In the genomic region with DNA sequence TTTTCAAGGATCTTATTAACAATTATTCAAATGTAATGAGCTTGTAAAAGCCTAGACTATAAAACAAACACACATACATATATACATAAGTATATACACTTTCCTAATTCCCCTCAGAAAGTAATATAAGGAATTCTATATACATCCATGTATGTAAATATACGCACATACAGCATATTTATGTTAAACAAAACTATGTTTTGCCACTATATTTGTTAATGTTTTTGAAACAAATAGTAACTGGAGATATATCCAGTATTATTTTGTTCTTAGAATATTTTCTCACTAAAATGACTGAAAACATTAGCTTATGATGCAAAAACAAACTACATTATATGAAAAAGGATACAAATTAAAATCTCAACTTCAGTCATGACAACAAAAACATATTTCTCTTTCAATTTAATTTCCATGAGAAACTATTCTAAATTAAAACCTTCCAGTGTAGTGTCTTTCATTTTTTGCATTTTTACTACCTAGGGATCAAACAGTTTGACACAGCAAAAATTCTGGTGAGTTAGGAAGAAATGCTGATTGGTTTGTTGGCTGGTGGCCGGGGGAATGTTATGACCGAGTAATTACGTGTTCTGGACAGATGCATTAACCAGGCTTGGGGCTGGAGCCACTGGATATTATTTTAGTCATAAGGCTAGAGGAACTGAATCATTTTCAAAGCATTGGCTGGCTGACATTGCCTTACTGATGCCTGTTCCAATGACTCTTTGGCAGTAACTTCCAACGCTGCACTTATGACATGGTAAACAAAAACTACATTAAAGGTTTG, we compare ENCODE assay signal across 1 cellular context.
TF ChIP-seq lines count a peak whose summit lies in the region.

No MANE protein-coding gene starts in this region.

TF ChIP-seq in WTC11, 78 proteins besides CTCF, POLR2A, EP300 and RAD21 (continued from another document):
- TF ChIP-seq, protein P1, sequence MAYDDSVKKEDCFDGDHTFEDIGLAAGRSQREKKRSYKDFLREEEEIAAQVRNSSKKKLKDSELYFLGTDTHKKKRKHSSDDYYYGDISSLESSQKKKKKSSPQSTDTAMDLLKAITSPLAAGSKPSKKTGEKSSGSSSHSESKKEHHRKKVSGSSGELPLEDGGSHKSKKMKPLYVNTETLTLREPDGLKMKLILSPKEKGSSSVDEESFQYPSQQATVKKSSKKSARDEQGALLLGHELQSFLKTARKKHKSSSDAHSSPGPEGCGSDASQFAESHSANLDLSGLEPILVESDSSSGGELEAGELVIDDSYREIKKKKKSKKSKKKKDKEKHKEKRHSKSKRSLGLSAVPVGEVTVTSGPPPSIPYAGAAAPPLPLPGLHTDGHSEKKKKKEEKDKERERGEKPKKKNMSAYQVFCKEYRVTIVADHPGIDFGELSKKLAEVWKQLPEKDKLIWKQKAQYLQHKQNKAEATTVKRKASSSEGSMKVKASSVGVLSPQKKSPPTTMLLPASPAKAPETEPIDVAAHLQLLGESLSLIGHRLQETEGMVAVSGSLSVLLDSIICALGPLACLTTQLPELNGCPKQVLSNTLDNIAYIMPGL (CRISPR knock-in tag; IDR thresholded peaks at IDR 0.05), result no peak
- TF ChIP-seq, protein P2, sequence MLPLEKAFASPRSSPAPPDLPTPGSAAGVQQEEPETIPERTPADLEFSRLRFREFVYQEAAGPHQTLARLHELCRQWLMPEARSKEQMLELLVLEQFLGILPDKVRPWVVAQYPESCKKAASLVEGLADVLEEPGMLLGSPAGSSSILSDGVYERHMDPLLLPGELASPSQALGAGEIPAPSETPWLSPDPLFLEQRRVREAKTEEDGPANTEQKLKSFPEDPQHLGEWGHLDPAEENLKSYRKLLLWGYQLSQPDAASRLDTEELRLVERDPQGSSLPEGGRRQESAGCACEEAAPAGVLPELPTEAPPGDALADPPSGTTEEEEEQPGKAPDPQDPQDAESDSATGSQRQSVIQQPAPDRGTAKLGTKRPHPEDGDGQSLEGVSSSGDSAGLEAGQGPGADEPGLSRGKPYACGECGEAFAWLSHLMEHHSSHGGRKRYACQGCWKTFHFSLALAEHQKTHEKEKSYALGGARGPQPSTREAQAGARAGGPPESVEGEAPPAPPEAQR (CRISPR knock-in tag; IDR thresholded peaks at IDR 0.05), result no peak
- TF ChIP-seq EMX1 (CRISPR knock-in tag; IDR thresholded peaks at IDR 0.05) (no peak), ZNF138 (CRISPR knock-in tag; conservative IDR thresholded peaks at IDR 0.05) (no peak), ZNF219 (CRISPR knock-in tag; IDR thresholded peaks at IDR 0.05; ENCODE audit: borderline replicate concordance) (no peak)
